ENCODE assay signal across 10 cellular contexts in the genomic region with DNA sequence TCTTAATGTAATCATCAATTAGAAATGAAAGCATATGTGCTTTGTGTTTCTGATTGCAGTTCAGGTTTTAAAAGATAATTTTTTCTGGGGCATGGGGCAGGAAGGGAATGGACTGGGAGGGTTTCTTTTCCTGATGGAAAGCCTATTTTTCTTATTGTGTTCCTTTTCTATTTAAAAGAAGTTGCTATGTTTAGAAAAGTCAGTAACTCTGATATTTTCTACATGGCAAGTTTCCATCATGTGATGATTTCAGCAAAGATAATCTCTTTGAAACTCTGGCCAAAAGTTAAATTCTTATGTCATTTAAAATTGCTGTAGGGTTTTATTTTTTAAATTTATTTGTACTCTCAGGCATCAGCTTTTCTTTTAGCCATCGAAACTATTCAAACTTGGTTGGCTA.
A peak's percentile ranks its signal among the peaks of the same experiment; 100 is the strongest.
DNase-seq lines count a peak whose midpoint lies in the region; ATAC-seq and TF ChIP-seq lines count a peak whose summit lies in the region.
"Had no signal": no experiment of that assay in that cellular context is flagged by ENCODE, and none has a peak within 500 bp of the region (broad histone marks: within the 10 kb centered on the region; RNA-seq: fewer than 3 reads in every experiment).

No MANE protein-coding gene starts in this region.

- BruUV-seq in MCF 10A (replicated peaks; lab: Mats Ljungman, UMichigan) = TSS peak; percentile 26

- peak overlapping the region; percentile 72 to 83 (median 82) for H3K27ac ChIP-seq in transverse colon
- H3K27ac ChIP-seq: HL-60 had no signal

- no peak overlapping the region for H3K4me3 ChIP-seq in transverse colon

- peaks cover 64% of the 10 kb centered on the region for H3K36me3 Mint-ChIP-seq in activated naive CD4-positive, alpha-beta T cell treated with anti-CD3 and anti-CD28 coated beads for 36 hours (ENCODE audit: low read depth)
- H3K36me3 Mint-ChIP-seq in MCF 10A (ENCODE audit: insufficient read depth, unreplicated experiment) (peaks cover 52% of the 10 kb centered on the region), memory B cell (peaks cover 45% of the 10 kb centered on the region)

- no peak for DNase-seq in activated naive CD4-positive, alpha-beta T cell treated with anti-CD3 and anti-CD28 coated beads for 36 hours
- no peak for DNase-seq in activated naive CD4-positive, alpha-beta T cell (lab: John Stamatoyannopoulos, UW)
- no peak for DNase-seq in MCF 10A (ENCODE audit: unreplicated experiment)
- no peak for DNase-seq in memory B cell (ENCODE audit: low spot score in 2 of 2)
- DNase-seq in transverse colon = no peak
- no peak for DNase-seq in NCI-H187 treated with DMSO at 0.1 percent for 48 hours (lab: John Stamatoyannopoulos, UW)
- no peak for DNase-seq in DMS114 treated with DMSO at 0.1 percent for 48 hours (lab: John Stamatoyannopoulos, UW; ENCODE audit: unreplicated experiment)
- DNase-seq: activated gamma-delta T cell treated with Interleukin-2 at 50 U/mL for 16 hours had no signal

- WGBS in transverse colon (ENCODE audit: low coverage in 1 of 2), 2 donors = 55 to 68% methylated on average over 1 of the region's 1 CpG

- TF ChIP-seq POLR2A in transverse colon (IDR thresholded peaks at IDR 0.05) = no peak

- no peaks in the 10 kb centered on the region for H3K27me3 ChIP-seq in transverse colon

- peak overlapping the region; percentile 96 for H3K27ac Mint-ChIP-seq in activated naive CD4-positive, alpha-beta T cell treated with anti-CD3 and anti-CD28 coated beads for 36 hours
- H3K27ac Mint-ChIP-seq in MCF 10A (ENCODE audit: low read depth, unreplicated experiment) = peak overlapping the region; percentile 99
- H3K27ac Mint-ChIP-seq in memory B cell = peak overlapping the region; percentile 86

- H3K9me3 ChIP-seq in transverse colon = no peaks in the 10 kb centered on the region

- H3K36me3 ChIP-seq in transverse colon = peaks cover 0 to 30% (median 10%) of the 10 kb centered on the region in 4 donors

- in situ Hi-C loops in transverse colon (cut with MboI; ENCODE audit: low pct_ligation_motif_present in 1 of 4, low pct_unique_long_range_greater_than_20kb in 1 of 4, low sequenced_read_pairs in 3 of 4) = loop anchor here in 1 of 4 donors (25.0 kb wide), 1 partner anchor 605 kb away; the partner anchor contains the start of gene FOXP1

- CTCF ChIA-PET in activated naive CD4-positive, alpha-beta T cell treated with anti-CD3 and anti-CD28 coated beads for 36 hours (lab: Charles Lee) = no interaction called here
- CTCF ChIA-PET in MCF 10A (lab: Yijun Ruan, JAX) = interaction anchor here (0.8 kb wide), 1 partner anchor 604 kb away, joined by 3 read pairs; no protein-coding TSS in a partner anchor

- H3K4me1 Mint-ChIP-seq in activated naive CD4-positive, alpha-beta T cell treated with anti-CD3 and anti-CD28 coated beads for 36 hours (ENCODE audit: low read depth) = peaks cover 71% of the 10 kb centered on the region
- H3K4me1 Mint-ChIP-seq in MCF 10A (ENCODE audit: insufficient read depth, unreplicated experiment) (peaks cover 22% of the 10 kb centered on the region), memory B cell (peaks cover 2% of the 10 kb centered on the region)

- no peak for TF ChIP-seq EP300 in transverse colon (IDR thresholded peaks at IDR 0.05; ENCODE audit: low read depth)

- ATAC-seq in memory B cell (ENCODE audit: low read depth) (no peak), HG03460 (IDR thresholded peaks at IDR 0.05; ENCODE audit: unreplicated experiment) (no peak)

- TF ChIP-seq CTCF in MCF 10A (IDR thresholded peaks at IDR 0.05; ENCODE audit: unreplicated experiment) = no peak
- no peak for TF ChIP-seq CTCF in transverse colon (IDR thresholded peaks at IDR 0.05)

- POLR2A ChIA-PET in MCF 10A (lab: Yijun Ruan, JAX) = interaction anchor here (0.6 to 1.3 kb wide), 8 partner anchors 73 to 934 kb away, joined by 3 to 5 read pairs (median 3); no protein-coding TSS in a partner anchor

- H3K9me3 Mint-ChIP-seq in activated naive CD4-positive, alpha-beta T cell treated with anti-CD3 and anti-CD28 coated beads for 36 hours = no peaks in the 10 kb centered on the region
- H3K9me3 Mint-ChIP-seq in MCF 10A (ENCODE audit: unreplicated experiment) (no peaks in the 10 kb centered on the region), memory B cell (no peaks in the 10 kb centered on the region)

- intact Hi-C loops in activated naive CD4-positive, alpha-beta T cell treated with anti-CD3 and anti-CD28 coated beads for 36 hours (cut with micrococcal nuclease) = loop anchor here (1.0 to 5.0 kb wide), 5 partner anchors 9 to 319 kb away; no protein-coding TSS in a partner anchor
- intact Hi-C loops in MCF 10A (cut with micrococcal nuclease) = no loop called here
- intact Hi-C loops in transverse colon (cut with DNase I; ENCODE audit: low total_unique reads) = no loop called here

- peaks cover 9 to 54% (median 18%) of the 10 kb centered on the region in 4 donors for H3K4me1 ChIP-seq in transverse colon

- H3K27me3 Mint-ChIP-seq in activated naive CD4-positive, alpha-beta T cell treated with anti-CD3 and anti-CD28 coated beads for 36 hours (ENCODE audit: low read depth) = no peaks in the 10 kb centered on the region
- no peaks in the 10 kb centered on the region for H3K27me3 Mint-ChIP-seq in MCF 10A (ENCODE audit: insufficient read depth, unreplicated experiment)
- H3K27me3 Mint-ChIP-seq in memory B cell = no peaks in the 10 kb centered on the region

- H3K4me3 Mint-ChIP-seq in activated naive CD4-positive, alpha-beta T cell treated with anti-CD3 and anti-CD28 coated beads for 36 hours = no peak overlapping the region
- H3K4me3 Mint-ChIP-seq in MCF 10A (ENCODE audit: unreplicated experiment) (peak overlapping the region; percentile 62), memory B cell (no peak overlapping the region)
